ENCODE assay signal across 9 cellular contexts in genomic region chr2:237488901-237489860, GRCh38. TPM values are rescaled to one million over a fixed set of nuclear protein-coding genes. Genes with fewer than 3 reads are reported as not detected.
DNase-seq lines count a peak whose midpoint lies in the region; ATAC-seq and TF ChIP-seq lines count a peak whose summit lies in the region.
"Had no signal": no experiment of that assay in that cellular context is flagged by ENCODE, and none has a peak within 500 bp of the region (broad histone marks: within the 10 kb centered on the region; RNA-seq: fewer than 3 reads in every experiment).

No MANE protein-coding gene starts in this region.

- ATAC-seq in body of pancreas = peak; percentile 67
- ATAC-seq in HG02678 (IDR thresholded peaks at IDR 0.05; ENCODE audit: unreplicated experiment) = no peak

- no peak for TF ChIP-seq POLR2A in body of pancreas (IDR thresholded peaks at IDR 0.05)

- H3K27ac ChIP-seq in body of pancreas = peak overlapping the region; percentile 51 to 78 (median 70)

- H3K27me3 ChIP-seq in body of pancreas (no peaks in the 10 kb centered on the region), kidney epithelial cell (ENCODE audit: control insufficient read depth, insufficient read depth, low read length) (peaks cover 2% of the 10 kb centered on the region)

- H3K9me3 ChIP-seq in body of pancreas = no peaks in the 10 kb centered on the region

- H3K36me3 ChIP-seq in body of pancreas (replicated peaks in 1 of 2; ENCODE audit: insufficient read depth in 1 of 2, low read depth in 2 of 2) (no peaks in the 10 kb centered on the region), kidney epithelial cell (ENCODE audit: control insufficient read depth, insufficient read depth, low read length) (peaks cover 3% of the 10 kb centered on the region)

- DNase-seq in NCI-H345 (lab: John Stamatoyannopoulos, UW) (peak; percentile 37), NCI-H345 treated with DMSO at 0.1 percent for 48 hours (lab: John Stamatoyannopoulos, UW; ENCODE audit: unreplicated experiment) (no peak), body of pancreas (peak; percentile 66 to 80 (median 75)), kidney epithelial cell (ENCODE audit: low read depth) (peak; percentile 80), ureter (ENCODE audit: low spot score) (peak; percentile 78), 8988T (no peak)
- DNase-seq in activated CD4-positive, CD25-positive, alpha-beta regulatory T cell treated with anti-CD3 and anti-CD28 coated beads, Interleukin-2, amount 50 U/mL, for 72 hours = no peak
- DNase-seq: activated CD8-positive, alpha-beta memory T cell treated with anti-CD3 and anti-CD28 coated beads, Interleukin-2, amount 50 U/mL, for 4 hours had no signal

- peaks cover 48% of the 10 kb centered on the region for H3K4me1 ChIP-seq in body of pancreas

- TF ChIP-seq CTCF in body of pancreas (IDR thresholded peaks at IDR 0.05) (no peak), kidney epithelial cell (IDR thresholded peaks at IDR 0.05; ENCODE audit: insufficient read depth, low read length, poor library complexity, severe bottlenecking) (no peak)

- WGBS in body of pancreas, 2 donors = 37 to 39% methylated on average over 6 of the region's 6 CpGs

- H3K4me3 ChIP-seq in body of pancreas (no peak overlapping the region), kidney epithelial cell (ENCODE audit: low read depth, low read length) (no peak overlapping the region)

- intact Hi-C loops in body of pancreas (cut with DNase I) = no loop called here

RNA-seq across cellular contexts. Expression of gene MLPH, which starts 2.1 kb away (rescaled TPM):
- total RNA-seq in body of pancreas (10 to 100 TPM; 30.3 to 64.3 TPM), kidney epithelial cell (27.3 and 44.6 TPM in 2 replicates), ureter (236 TPM)

Comparison
In these comparisons a context has a peak if more than half of its experiments do, and no peak if none do; other contexts are left out.
1. DNase-seq: peak in NCI-H345 (single experiment), body of pancreas (4 of 4), kidney epithelial cell (single experiment) and ureter (single experiment); none in NCI-H345 treated with DMSO at 0.1 percent for 48 hours (single experiment), activated CD4-positive, CD25-positive, alpha-beta regulatory T cell treated with anti-CD3 and anti-CD28 coated beads, Interleukin-2, amount 50 U/mL, for 72 hours (single experiment) and 8988T (single experiment).